ENCODE assay signal across 17 cellular contexts in genomic region chr21:44052830-44053226, GRCh38. TPM values are rescaled to one million over a fixed set of nuclear protein-coding genes. Genes with fewer than 3 reads are reported as not detected.
DNase-seq lines count a peak whose midpoint lies in the region; ATAC-seq and TF ChIP-seq lines count a peak whose summit lies in the region.
"Had no signal": no experiment of that assay in that cellular context is flagged by ENCODE, and none has a peak within 500 bp of the region (broad histone marks: within the 10 kb centered on the region; RNA-seq: fewer than 3 reads in every experiment).

No MANE protein-coding gene starts in this region.

- intact Hi-C loops in activated CD4-positive, alpha-beta T cell treated with anti-CD3 and anti-CD28 coated beads, Interleukin-2, amount 10 ng/mL, durations not matched to agents 24 days and 14 days (cut with micrococcal nuclease), result no loop called here
- intact Hi-C loops in left lung (cut with DNase I) (no loop called here), stomach (cut with DNase I; ENCODE audit: low total_unique reads) (no loop called here), Caco-2 (cut with micrococcal nuclease; ENCODE audit: unreplicated experiment) (no loop called here)

- no peaks in the 10 kb centered on the region for H3K9me3 ChIP-seq in left lung
- H3K9me3 ChIP-seq in stomach, result no peaks in the 10 kb centered on the region
- no peaks in the 10 kb centered on the region for H3K9me3 ChIP-seq in Caco-2

- no peak overlapping the region for H3K4me3 Mint-ChIP-seq in activated CD4-positive, alpha-beta T cell treated with anti-CD3 and anti-CD28 coated beads, Interleukin-2, amount 10 ng/mL, durations not matched to agents 24 days and 14 days
- H3K4me3 Mint-ChIP-seq in WTC11 (no peak overlapping the region), Caco-2 (ENCODE audit: unreplicated experiment) (no peak overlapping the region)
- H3K4me3 Mint-ChIP-seq: IgD-negative memory B cell; stimulated activated naive CD8-positive, alpha-beta T cell treated with anti-CD3 and anti-CD28 coated beads, Interleukin-15, Interleukin-2, amounts not matched to agents 100 ng/mL and 50 ng/mL, for 24 hours had no signal

- peaks cover 0 to 70% of the 10 kb centered on the region in 2 donors for H3K36me3 ChIP-seq in left lung
- peaks cover 13 to 58% (median 38%) of the 10 kb centered on the region in 4 donors for H3K36me3 ChIP-seq in stomach
- H3K36me3 ChIP-seq in Caco-2 (ENCODE audit: control insufficient read depth, insufficient read depth, low read length), result no peaks in the 10 kb centered on the region; the same call in 1 of the 2 replicates

- H3K9me3 Mint-ChIP-seq in activated CD4-positive, alpha-beta T cell treated with anti-CD3 and anti-CD28 coated beads, Interleukin-2, amount 10 ng/mL, durations not matched to agents 24 days and 14 days, result no peaks in the 10 kb centered on the region
- H3K9me3 Mint-ChIP-seq in WTC11 (no peaks in the 10 kb centered on the region), Caco-2 (ENCODE audit: unreplicated experiment) (no peaks in the 10 kb centered on the region)
- H3K9me3 Mint-ChIP-seq: IgD-negative memory B cell; stimulated activated naive CD8-positive, alpha-beta T cell treated with anti-CD3 and anti-CD28 coated beads, Interleukin-15, Interleukin-2, amounts not matched to agents 100 ng/mL and 50 ng/mL, for 24 hours had no signal

- DNase-seq in activated CD4-positive, alpha-beta T cell treated with anti-CD3 and anti-CD28 coated beads, Interleukin-2, amount 10 ng/mL, durations not matched to agents 24 days and 14 days, result no peak
- no peak for DNase-seq in activated CD4-positive, alpha-beta T cell treated with anti-CD3 and anti-CD28 coated beads for 48 hours
- no peak for DNase-seq in WTC11 (ENCODE audit: low spot score)
- DNase-seq in left lung, result no peak
- no peak for DNase-seq in stomach
- DNase-seq in Caco-2, result no peak
- DNase-seq: activated CD4-positive, alpha-beta T cell treated with anti-CD3 and anti-CD28 coated beads, Interleukin-2, amount 50 U/mL, for 1 hour; activated effector memory CD4-positive, alpha-beta T cell treated with Interleukin-2 at 50 U/mL for 16 hours; effector memory CD4-positive, alpha-beta T cell; HCEC 1CT; NCI-H1048; occipital lobe; SHP77 had no signal

- H3K4me3 ChIP-seq in left lung, result no peak overlapping the region
- H3K4me3 ChIP-seq in stomach, result no peak overlapping the region
- no peak overlapping the region for H3K4me3 ChIP-seq in Caco-2 (ENCODE audit: low read depth, low read length)

- no TSS peak for BruUV-seq in Caco-2 (replicated peaks; lab: Mats Ljungman, UMichigan)

- POLR2A ChIA-PET in WTC11 (lab: Charles Lee) (no interaction called here), Caco-2 (lab: Charles Lee) (no interaction called here)

- CTCF ChIA-PET in WTC11 (lab: Charles Lee), result no interaction called here
- CTCF ChIA-PET in Caco-2 (lab: Charles Lee), result no interaction called here

- no peak for TF ChIP-seq POLR2A in stomach (IDR thresholded peaks at IDR 0.05)

- WGBS in stomach, 5 donors, result 81 to 93% (median 91%) methylated on average over 6 of the region's 6 CpGs

- TF ChIP-seq EP300 in stomach (IDR thresholded peaks at IDR 0.05), result no peak

- peaks cover 31% of the 10 kb centered on the region for H3K4me1 Mint-ChIP-seq in activated CD4-positive, alpha-beta T cell treated with anti-CD3 and anti-CD28 coated beads, Interleukin-2, amount 10 ng/mL, durations not matched to agents 24 days and 14 days
- H3K4me1 Mint-ChIP-seq in WTC11, result no peaks in the 10 kb centered on the region
- H3K4me1 Mint-ChIP-seq in Caco-2 (ENCODE audit: low read depth, unreplicated experiment), result peaks cover 7% of the 10 kb centered on the region

- peaks cover 44% of the 10 kb centered on the region for H3K36me3 Mint-ChIP-seq in activated CD4-positive, alpha-beta T cell treated with anti-CD3 and anti-CD28 coated beads, Interleukin-2, amount 10 ng/mL, durations not matched to agents 24 days and 14 days (ENCODE audit: low read depth)
- H3K36me3 Mint-ChIP-seq in WTC11, result peaks cover 8% of the 10 kb centered on the region; the same call in 1 of the 2 replicates
- peaks cover 38% of the 10 kb centered on the region for H3K36me3 Mint-ChIP-seq in Caco-2 (ENCODE audit: insufficient read depth, unreplicated experiment)

- H3K4me1 ChIP-seq in left lung, result peaks cover 19 to 35% of the 10 kb centered on the region in 2 donors
- H3K4me1 ChIP-seq in stomach, result peaks cover 19 to 45% (median 35%) of the 10 kb centered on the region in 4 donors
- H3K4me1 ChIP-seq in Caco-2, result no peaks in the 10 kb centered on the region

- H3K27me3 ChIP-seq in left lung, result no peaks in the 10 kb centered on the region
- H3K27me3 ChIP-seq in stomach, result no peaks in the 10 kb centered on the region
- no peaks in the 10 kb centered on the region for H3K27me3 ChIP-seq in Caco-2 (replicated peaks; ENCODE audit: control insufficient read depth, insufficient read depth, low read length)

- ATAC-seq in WTC11, result no peak
- no peak for ATAC-seq in left lung
- ATAC-seq in HG02884 (IDR thresholded peaks at IDR 0.05; ENCODE audit: unreplicated experiment), result no peak
- no peak for ATAC-seq in HG02678 (IDR thresholded peaks at IDR 0.05; ENCODE audit: unreplicated experiment)

- peak overlapping the region; percentile 45 for H3K27ac Mint-ChIP-seq in activated CD4-positive, alpha-beta T cell treated with anti-CD3 and anti-CD28 coated beads, Interleukin-2, amount 10 ng/mL, durations not matched to agents 24 days and 14 days
- H3K27ac Mint-ChIP-seq in WTC11, result peak overlapping the region; percentile 79; the same call in 1 of the 2 replicates
- H3K27ac Mint-ChIP-seq in Caco-2 (ENCODE audit: unreplicated experiment), result no peak overlapping the region
- H3K27ac Mint-ChIP-seq: IgD-negative memory B cell; stimulated activated naive CD8-positive, alpha-beta T cell treated with anti-CD3 and anti-CD28 coated beads, Interleukin-15, Interleukin-2, amounts not matched to agents 100 ng/mL and 50 ng/mL, for 24 hours had no signal

- no peak for TF ChIP-seq CTCF in WTC11 (IDR thresholded peaks at IDR 0.05)
- no peak for TF ChIP-seq CTCF in left lung (IDR thresholded peaks at IDR 0.05)
- no peak for TF ChIP-seq CTCF in stomach (IDR thresholded peaks at IDR 0.05)
- TF ChIP-seq CTCF in Caco-2 (IDR thresholded peaks at IDR 0.05; ENCODE audit: insufficient read depth in 1 of 2, low read depth in 1 of 2, low read length in 1 of 2, severe bottlenecking in 1 of 2, unreplicated experiment in 1 of 2), result no peak

- H3K27ac ChIP-seq in left lung, result peak overlapping the region; percentile 26 to 31
- H3K27ac ChIP-seq in stomach, result peak overlapping the region in 4 of 5 donors; percentile 77 to 79 (median 78)

- H3K27me3 Mint-ChIP-seq in activated CD4-positive, alpha-beta T cell treated with anti-CD3 and anti-CD28 coated beads, Interleukin-2, amount 10 ng/mL, durations not matched to agents 24 days and 14 days, result no peaks in the 10 kb centered on the region
- H3K27me3 Mint-ChIP-seq in WTC11 (ENCODE audit: low read depth) (no peaks in the 10 kb centered on the region), Caco-2 (ENCODE audit: insufficient read depth, unreplicated experiment) (no peaks in the 10 kb centered on the region)
- H3K27me3 Mint-ChIP-seq: IgD-negative memory B cell; stimulated activated naive CD8-positive, alpha-beta T cell treated with anti-CD3 and anti-CD28 coated beads, Interleukin-15, Interleukin-2, amounts not matched to agents 100 ng/mL and 50 ng/mL, for 24 hours had no signal

TF ChIP-seq in WTC11, 78 proteins besides CTCF, POLR2A, EP300 and RAD21:
- no peak for TF ChIP-seq ZNF532 (CRISPR knock-in tag; IDR thresholded peaks at IDR 0.05; ENCODE audit: borderline replicate concordance)

RNA-seq across cellular contexts. Expression of gene TRAPPC10, which starts 40.7 kb away (rescaled TPM):
- 69.6 and 75.0 TPM in 2 replicates for total RNA-seq in activated CD4-positive, alpha-beta T cell treated with anti-CD3 and anti-CD28 coated beads, Interleukin-2, amount 10 ng/mL, durations not matched to agents 24 days and 14 days
- total RNA-seq in WTC11 (2021), result 29.3 to 34.5 TPM (median 29.7 TPM) in 3 replicates
- total RNA-seq in left lung, result 10 to 100 TPM; 32.6 to 43.5 TPM
- 10 to 100 TPM; 14.6 to 88.1 (median 46.9) TPM for total RNA-seq in stomach
- polyA plus RNA-seq in stomach, result 1 to 10 TPM; 3.7 to 7.3 (median 6.0) TPM
- 43.4 and 49.4 TPM in 2 replicates for total RNA-seq in Caco-2 (2022)

RNA-seq across cellular contexts. Expression of gene PWP2, which starts 54.4 kb away (rescaled TPM):
- 10.0 and 16.5 TPM in 2 replicates for total RNA-seq in activated CD4-positive, alpha-beta T cell treated with anti-CD3 and anti-CD28 coated beads, Interleukin-2, amount 10 ng/mL, durations not matched to agents 24 days and 14 days
- total RNA-seq in WTC11 (2021) (30.6 to 41.6 TPM (median 36.3 TPM) in 3 replicates), left lung (1 to 10 TPM; 3.9 to 6.7 TPM), stomach (10 to 100 TPM in 2 of 5 donors, 1 to 10 TPM in 2, not detected in 1; 4.6 to 29.2 (median 14.7) TPM), Caco-2 (2022) (30.6 and 31.8 TPM in 2 replicates)
- polyA plus RNA-seq in stomach, result 10 to 100 TPM in 1 of 3 donors, 1 to 10 TPM in 2; 2.4 to 15.3 (median 6.3) TPM
